ENCODE assay signal across 7 cellular contexts in genomic region chr17:48546187-48546923, GRCh38. TPM values are rescaled to one million over a fixed set of nuclear protein-coding genes. Genes with fewer than 3 reads are reported as not detected.
DNase-seq lines count a peak whose midpoint lies in the region; ATAC-seq, FAIRE-seq and TF ChIP-seq lines count a peak whose summit lies in the region.
"Had no signal": no experiment of that assay in that cellular context is flagged by ENCODE, and none has a peak within 500 bp of the region (broad histone marks: within the 10 kb centered on the region; RNA-seq: fewer than 3 reads in every experiment).

No MANE protein-coding gene starts in this region.

- H3K4me3 ChIP-seq in GM12878 (no peak overlapping the region), osteoblast (ENCODE audit: insufficient read depth, low read length) (no peak overlapping the region), BE2C (ENCODE audit: low read depth, low read length) (no peak overlapping the region)

- H3K9me3 ChIP-seq in KOPT-K1 (ENCODE audit: insufficient read depth, low read length, poor library complexity, severe bottlenecking) (no peaks in the 10 kb centered on the region), GM12878 (replicated peaks; ENCODE audit: control insufficient read depth, insufficient read depth, low read length) (no peaks in the 10 kb centered on the region), osteoblast (ENCODE audit: low read depth, low read length) (no peaks in the 10 kb centered on the region), BE2C (no peaks in the 10 kb centered on the region; the same call in 1 of the 2 replicates)
- H3K9me3 ChIP-seq: neutrophil had no signal

- intact Hi-C loops in GM12878 (cut with micrococcal nuclease; ENCODE audit: unreplicated experiment): no loop called here

- no peak for DNase-seq in GM12878 (ENCODE audit: low read depth, low spot score)
- DNase-seq in osteoblast (ENCODE audit: insufficient read length, low spot score, missing footprints): no peak
- no peak for DNase-seq in BE2C
- DNase-seq in iPS-NIHi7 (ENCODE audit: extremely low spot score): no peak

- POLR2A ChIA-PET in GM12878 (lab: Charles Lee): interaction anchor here (0.6 to 1.7 kb wide), 7 partner anchors 9 to 1123 kb away, joined by 3 to 5 read pairs (median 3); no protein-coding TSS in a partner anchor

- FAIRE-seq in GM12878 (lab: Jason Lieb, UNC): no peak

- H4K20me1 ChIP-seq in GM12878 (ENCODE audit: control insufficient read depth, insufficient read depth) (no peaks in the 10 kb centered on the region), osteoblast (ENCODE audit: insufficient read depth, low read length) (no peaks in the 10 kb centered on the region)

- BruUV-seq in GM12878 (replicated peaks; lab: Mats Ljungman, UMichigan): no TSS peak

- RAD21 ChIA-PET in GM12878 (lab: Charles Lee; ENCODE audit: unreplicated experiment): interaction anchor here (1.4 kb wide), 1 partner anchor 53 kb away, joined by 4 read pairs; no protein-coding TSS in a partner anchor

- TF ChIP-seq POLR2A in GM12878 (IDR thresholded peaks at IDR 0.05; ENCODE audit: low read depth, low read length): no peak

- 65% methylated on average over 10 of the region's 10 CpGs for WGBS in GM12878 (ENCODE audit: insufficient coverage, insufficient replicate concordance, low lambda C conversion rate, missing lambda C conversion rate)

- no peak for TF ChIP-seq CTCF in GM12878 (IDR thresholded peaks at IDR 0.05 in 2 of 3, conservative IDR thresholded peaks at IDR 0.05 in 1 of 3; ENCODE audit: control insufficient read depth in 2 of 3, extremely low read depth in 1 of 3, insufficient read depth in 1 of 3, low read depth in 3 of 3, low read length in 3 of 3)
- TF ChIP-seq CTCF in osteoblast (IDR thresholded peaks at IDR 0.05; ENCODE audit: extremely low read depth, low read depth, low read length): no peak
- TF ChIP-seq CTCF in BE2C (IDR thresholded peaks at IDR 0.05; ENCODE audit: low read depth, low read length): no peak

- H3K4me2 ChIP-seq in GM12878 (ENCODE audit: control insufficient read depth, insufficient read depth) (peak overlapping the region; percentile 9; the same call in 1 of the 2 replicates), osteoblast (ENCODE audit: insufficient read depth, low read length) (peak overlapping the region; percentile 45)

- H3K4me1 ChIP-seq in GM12878 (ENCODE audit: control insufficient read depth, insufficient read depth, low read length): peaks cover 7% of the 10 kb centered on the region
- H3K4me1 ChIP-seq in osteoblast (ENCODE audit: insufficient read depth, low read length): peaks cover 1% of the 10 kb centered on the region
- no peaks in the 10 kb centered on the region for H3K4me1 ChIP-seq in BE2C

- H3K27ac ChIP-seq in KOPT-K1 (ENCODE audit: low read depth, low read length, poor library complexity, severe bottlenecking) (peak overlapping the region; percentile 58), GM12878 (ENCODE audit: control insufficient read depth, insufficient read depth) (no peak overlapping the region), osteoblast (ENCODE audit: low read depth, low read length) (no peak overlapping the region)
- H3K27ac ChIP-seq: neutrophil had no signal

- no peak for TF ChIP-seq RAD21 in GM12878 (IDR thresholded peaks at IDR 0.05; ENCODE audit: insufficient read depth, low read depth, low read length)

- TF ChIP-seq EP300 in GM12878 (IDR thresholded peaks at IDR 0.05; ENCODE audit: borderline replicate concordance in 1 of 2, control insufficient read depth in 1 of 2, low read depth in 2 of 2, low read length in 2 of 2): no peak

- H3K79me2 ChIP-seq in GM12878 (ENCODE audit: control insufficient read depth, insufficient read depth, low read length) (peaks cover 9% of the 10 kb centered on the region), osteoblast (ENCODE audit: insufficient read depth, low read length) (peaks cover 4% of the 10 kb centered on the region)

- CTCF ChIA-PET in GM12878 (lab: Yijun Ruan, JAX): interaction anchor here (1.1 kb wide), 1 partner anchor 53 kb away, joined by 4 read pairs; no protein-coding TSS in a partner anchor

- H2AFZ ChIP-seq in GM12878 (ENCODE audit: control insufficient read depth, low read depth, low read length) (no peak overlapping the region), osteoblast (ENCODE audit: low read length) (no peak overlapping the region)

- H3K36me3 ChIP-seq in KOPT-K1 (ENCODE audit: insufficient read depth, low read length) (peaks cover 11% of the 10 kb centered on the region), GM12878 (ENCODE audit: control insufficient read depth in 2 of 2, insufficient read depth in 2 of 2, low read length in 1 of 2) (peaks cover 0 to 6% of the 10 kb centered on the region in 2 experiments; a peak in 2 of 4 replicates), osteoblast (ENCODE audit: insufficient read depth, low read length) (no peaks in the 10 kb centered on the region), BE2C (no peaks in the 10 kb centered on the region)
- H3K36me3 ChIP-seq: neutrophil had no signal

- H3K27me3 ChIP-seq in GM12878 (replicated peaks in 1 of 2; ENCODE audit: control insufficient read depth in 2 of 2, insufficient read depth in 2 of 2, low read length in 1 of 2) (peaks cover 0 to 4% of the 10 kb centered on the region in 2 experiments; a peak in 1 of 4 replicates), osteoblast (ENCODE audit: insufficient read depth, low read length) (peaks cover 81% of the 10 kb centered on the region), BE2C (peaks cover 92% of the 10 kb centered on the region)

- SMC1A ChIA-PET in GM12878 (lab: Charles Lee; ENCODE audit: uncharacterized antibody, unreplicated experiment): interaction anchor here (0.9 to 1.8 kb wide), 6 partner anchors 9 to 194 kb away, joined by 3 to 5 read pairs (median 4); no protein-coding TSS in a partner anchor

- ATAC-seq in GM12878: no peak
- ATAC-seq in GM21390 (IDR thresholded peaks at IDR 0.05; ENCODE audit: unreplicated experiment): no peak

- in situ Hi-C loops in GM12878 (cut with MboI): no loop called here

- no peak overlapping the region; the same call in 1 of the 2 replicates for H3K9ac ChIP-seq in GM12878 (ENCODE audit: control insufficient read depth, insufficient read depth, low read length)

RNA-seq across cellular contexts. Expression of gene HOXB2, which starts 1.4 kb away (rescaled TPM):
- 3.3 and 6.2 TPM in 2 replicates for total RNA-seq in GM12878 (2013; cell fraction: nucleolus; rRNA removed)
- total RNA-seq in GM12878 (2014; rRNA removed) (1.4 and 2.0 TPM in 2 replicates), GM12878 (2014; rRNA removed; fragmentation: Illumina TruSeq; extraction: Trizol) (1.7 and 1.8 TPM in 2 replicates), GM12878 (2021) (6.3 and 6.7 TPM in 2 replicates), osteoblast (2.1 and 3.3 TPM in 2 replicates)
- 0.94 TPM for polyA plus RNA-seq in GM12878 (2011; ENCODE audit: low read depth)
- polyA plus RNA-seq in GM12878 (2011; rRNA removed) (0.42 and 0.48 TPM in 2 replicates), GM12878 (2014; fragmentation: Illumina TruSeq; extraction: Trizol) (2.6 and 3.6 TPM in 2 replicates), GM12878 (2014; fragmentation: Nextera tagmentation; extraction: Ambion mirVana) (under 1 TPM; 0.16 to 0.88 TPM), GM12878 (2014; rRNA removed) (8.8 and 9.2 TPM in 2 replicates), GM12878 (2016; fragmentation: Nextera tagmentation; extraction: Ambion mirVana) (1 to 10 TPM; 3.1 to 4.1 TPM)
- 0.45 and 0.57 TPM in 2 replicates for polyA plus RNA-seq in GM12878 (2011; cell fraction: cytosol; rRNA removed)
- polyA plus RNA-seq in GM12878 (2011; cell fraction: nucleus; rRNA removed): 0.91 and 0.97 TPM in 2 replicates
- polyA plus RNA-seq in GM12878 (2012): 2.4 and 3.0 TPM in 2 replicates
- 0.29 and 0.52 TPM in 2 replicates for polyA minus RNA-seq in GM12878 (2011; rRNA and poly(A)+ RNA removed)
- polyA minus RNA-seq in GM12878 (2011; cell fraction: cytosol; rRNA and poly(A)+ RNA removed): not detected in 2 replicates
- 0.85 and 1.1 TPM in 2 replicates for polyA minus RNA-seq in GM12878 (2011; cell fraction: nucleus; rRNA and poly(A)+ RNA removed)
- not detected for polyA plus RNA-seq in BE2C (2012; ENCODE audit: insufficient read depth, insufficient read length, low read depth)

RNA-seq across cellular contexts. Expression of gene HOXB1, which starts 15.5 kb away (rescaled TPM):
- not detected in 2 replicates for total RNA-seq in GM12878 (2013; cell fraction: nucleolus; rRNA removed)
- total RNA-seq in GM12878 (2014; rRNA removed) (not detected in 2 replicates), GM12878 (2014; rRNA removed; fragmentation: Illumina TruSeq; extraction: Trizol) (not detected in 2 replicates), GM12878 (2021) (not detected in 2 replicates), osteoblast (not detected in 2 replicates)
- polyA plus RNA-seq in GM12878 (2011; ENCODE audit: low read depth): not detected
- polyA plus RNA-seq in GM12878 (2011; rRNA removed) (not detected in 2 replicates), GM12878 (2014; fragmentation: Illumina TruSeq; extraction: Trizol) (not detected in 2 replicates), GM12878 (2014; fragmentation: Nextera tagmentation; extraction: Ambion mirVana) (not detected), GM12878 (2014; rRNA removed) (not detected in 2 replicates), GM12878 (2016; fragmentation: Nextera tagmentation; extraction: Ambion mirVana) (not detected)
- polyA plus RNA-seq in GM12878 (2011; cell fraction: cytosol; rRNA removed): not detected in 2 replicates
- not detected in 2 replicates for polyA plus RNA-seq in GM12878 (2011; cell fraction: nucleus; rRNA removed)
- not detected in 2 replicates for polyA plus RNA-seq in GM12878 (2012)
- polyA minus RNA-seq in GM12878 (2011; rRNA and poly(A)+ RNA removed): not detected in 2 replicates
- polyA minus RNA-seq in GM12878 (2011; cell fraction: cytosol; rRNA and poly(A)+ RNA removed): not detected in 2 replicates
- not detected in 2 replicates for polyA minus RNA-seq in GM12878 (2011; cell fraction: nucleus; rRNA and poly(A)+ RNA removed)
- polyA plus RNA-seq in BE2C (2012; ENCODE audit: insufficient read depth, insufficient read length, low read depth): not detected

RNA-seq across cellular contexts. Expression of gene HOXB4, which starts 31.8 kb away (rescaled TPM):
- total RNA-seq in GM12878 (2013; cell fraction: nucleolus; rRNA removed): 10.2 and 10.5 TPM in 2 replicates
- 3.3 and 3.7 TPM in 2 replicates for total RNA-seq in GM12878 (2014; rRNA removed)
- total RNA-seq in GM12878 (2014; rRNA removed; fragmentation: Illumina TruSeq; extraction: Trizol): 2.3 and 2.5 TPM in 2 replicates
- 5.8 and 6.2 TPM in 2 replicates for total RNA-seq in GM12878 (2021)
- polyA plus RNA-seq in GM12878 (2011; ENCODE audit: low read depth): 0.64 TPM
- 2.4 and 3.4 TPM in 2 replicates for polyA plus RNA-seq in GM12878 (2011; rRNA removed)
- 3.4 and 3.5 TPM in 2 replicates for polyA plus RNA-seq in GM12878 (2011; cell fraction: cytosol; rRNA removed)
- 10.1 and 10.8 TPM in 2 replicates for polyA plus RNA-seq in GM12878 (2011; cell fraction: nucleus; rRNA removed)
- 1.4 and 2.0 TPM in 2 replicates for polyA plus RNA-seq in GM12878 (2012)
- 2.3 and 4.6 TPM in 2 replicates for polyA plus RNA-seq in GM12878 (2014; fragmentation: Illumina TruSeq; extraction: Trizol)
- under 1 TPM; 0.35 to 0.60 TPM for polyA plus RNA-seq in GM12878 (2014; fragmentation: Nextera tagmentation; extraction: Ambion mirVana)
- polyA plus RNA-seq in GM12878 (2014; rRNA removed): 3.6 and 4.3 TPM in 2 replicates
- 1 to 10 TPM; 1.0 to 1.2 TPM for polyA plus RNA-seq in GM12878 (2016; fragmentation: Nextera tagmentation; extraction: Ambion mirVana)
- polyA minus RNA-seq in GM12878 (2011; rRNA and poly(A)+ RNA removed): 1.4 and 3.2 TPM in 2 replicates
- polyA minus RNA-seq in GM12878 (2011; cell fraction: cytosol; rRNA and poly(A)+ RNA removed): 0.94 and 1.5 TPM in 2 replicates
- 4.0 and 6.4 TPM in 2 replicates for polyA minus RNA-seq in GM12878 (2011; cell fraction: nucleus; rRNA and poly(A)+ RNA removed)
- total RNA-seq in osteoblast: 0.29 and 0.36 TPM in 2 replicates
- not detected for polyA plus RNA-seq in BE2C (2012; ENCODE audit: insufficient read depth, insufficient read length, low read depth)

RNA-seq across cellular contexts. Expression of gene HOXB3, which starts 43.7 kb away (rescaled TPM):
- 23.2 and 26.2 TPM in 2 replicates for total RNA-seq in GM12878 (2013; cell fraction: nucleolus; rRNA removed)
- total RNA-seq in GM12878 (2014; rRNA removed) (2.8 and 4.5 TPM in 2 replicates), GM12878 (2014; rRNA removed; fragmentation: Illumina TruSeq; extraction: Trizol) (3.0 and 3.5 TPM in 2 replicates), GM12878 (2021) (5.6 and 6.7 TPM in 2 replicates), osteoblast (1.5 and 1.8 TPM in 2 replicates)
- 2.1 TPM for polyA plus RNA-seq in GM12878 (2011; ENCODE audit: low read depth)
- polyA plus RNA-seq in GM12878 (2011; rRNA removed) (6.4 and 9.1 TPM in 2 replicates), GM12878 (2014; fragmentation: Illumina TruSeq; extraction: Trizol) (4.5 and 4.6 TPM in 2 replicates), GM12878 (2014; fragmentation: Nextera tagmentation; extraction: Ambion mirVana) (under 1 TPM; 0.64 to 0.91 TPM), GM12878 (2014; rRNA removed) (7.7 and 8.3 TPM in 2 replicates), GM12878 (2016; fragmentation: Nextera tagmentation; extraction: Ambion mirVana) (under 1 TPM; 0.19 to 0.76 TPM)
- polyA plus RNA-seq in GM12878 (2011; cell fraction: cytosol; rRNA removed): 4.0 and 4.7 TPM in 2 replicates
- 35.2 and 38.0 TPM in 2 replicates for polyA plus RNA-seq in GM12878 (2011; cell fraction: nucleus; rRNA removed)
- 3.2 and 3.9 TPM in 2 replicates for polyA plus RNA-seq in GM12878 (2012)
- 1.2 and 2.0 TPM in 2 replicates for polyA minus RNA-seq in GM12878 (2011; rRNA and poly(A)+ RNA removed)
- polyA minus RNA-seq in GM12878 (2011; cell fraction: cytosol; rRNA and poly(A)+ RNA removed): 1.5 and 1.6 TPM in 2 replicates
- polyA minus RNA-seq in GM12878 (2011; cell fraction: nucleus; rRNA and poly(A)+ RNA removed): 7.1 and 7.3 TPM in 2 replicates
- not detected for polyA plus RNA-seq in BE2C (2012; ENCODE audit: insufficient read depth, insufficient read length, low read depth)

RNA-seq across cellular contexts. Expression of gene HOXB5, which starts 47.2 kb away (rescaled TPM):
- not detected in 2 replicates for total RNA-seq in GM12878 (2013; cell fraction: nucleolus; rRNA removed)
- total RNA-seq in GM12878 (2014; rRNA removed) (not detected in 2 replicates), GM12878 (2014; rRNA removed; fragmentation: Illumina TruSeq; extraction: Trizol) (not detected in 2 replicates), GM12878 (2021) (not detected in 2 replicates), osteoblast (not detected in 2 replicates)
- polyA plus RNA-seq in GM12878 (2011; ENCODE audit: low read depth): not detected
- polyA plus RNA-seq in GM12878 (2011; rRNA removed) (not detected in 2 replicates), GM12878 (2014; fragmentation: Illumina TruSeq; extraction: Trizol) (not detected in 2 replicates), GM12878 (2014; fragmentation: Nextera tagmentation; extraction: Ambion mirVana) (not detected), GM12878 (2014; rRNA removed) (not detected in 2 replicates), GM12878 (2016; fragmentation: Nextera tagmentation; extraction: Ambion mirVana) (not detected)
- not detected in 2 replicates for polyA plus RNA-seq in GM12878 (2011; cell fraction: cytosol; rRNA removed)
- polyA plus RNA-seq in GM12878 (2011; cell fraction: nucleus; rRNA removed): not detected in 2 replicates
- polyA plus RNA-seq in GM12878 (2012): not detected in 2 replicates
- not detected in 2 replicates for polyA minus RNA-seq in GM12878 (2011; rRNA and poly(A)+ RNA removed)
- polyA minus RNA-seq in GM12878 (2011; cell fraction: cytosol; rRNA and poly(A)+ RNA removed): not detected in 2 replicates
- not detected in 2 replicates for polyA minus RNA-seq in GM12878 (2011; cell fraction: nucleus; rRNA and poly(A)+ RNA removed)
- polyA plus RNA-seq in BE2C (2012; ENCODE audit: insufficient read depth, insufficient read length, low read depth): not detected
